ENCODE assay signal across 28 cellular contexts in genomic region chr11:86593833-86594232, GRCh38.
DNase-seq lines count a peak whose midpoint lies in the region; ATAC-seq, FAIRE-seq and TF ChIP-seq lines count a peak whose summit lies in the region.
"Had no signal": no experiment of that assay in that cellular context is flagged by ENCODE, and none has a peak within 500 bp of the region (broad histone marks: within the 10 kb centered on the region; RNA-seq: fewer than 3 reads in every experiment).

No MANE protein-coding gene starts in this region.

- TF ChIP-seq RAD21 in K562 (CRISPR knock-in tag; conservative IDR thresholded peaks at IDR 0.05 in 1 of 2, IDR thresholded peaks at IDR 0.05 in 1 of 2), result no peak

- H3K4me2 ChIP-seq in MM.1S (ENCODE audit: low read depth, low read length) (no peak overlapping the region), K562 (ENCODE audit: insufficient read depth, low read length) (no peak overlapping the region)

- DNase-seq in activated naive CD4-positive, alpha-beta T cell treated with anti-CD3 and anti-CD28 coated beads for 36 hours, result no peak
- DNase-seq in activated naive CD4-positive, alpha-beta T cell (lab: John Stamatoyannopoulos, UW), result no peak
- no peak for DNase-seq in MM.1S
- no peak for DNase-seq in K562 (ENCODE audit: extremely low read depth in 1 of 4, low spot score in 3 of 4)
- DNase-seq in vagina (ENCODE audit: extremely low spot score in 2 of 2), result no peak
- DNase-seq in left cardiac atrium, result no peak
- DNase-seq in immature natural killer cell, result no peak
- DNase-seq: ACHN; activated CD4-positive, CD25-positive, alpha-beta regulatory T cell treated with anti-CD3 and anti-CD28 coated beads, Interleukin-2, amount 50 U/mL, for 72 hours; activated CD8-positive, alpha-beta T cell treated with anti-CD3 and anti-CD28 coated beads, Interleukin-2, amount 10 ng/mL, durations not matched to agents 7 days and 5 days; COR-L47; effector CD4-positive, alpha-beta T cell; GOT3; hippocampal formation; mucosa of descending colon; NCI-H2029 treated with DMSO at 0.1 percent for 48 hours; NCI-H2227 treated with DMSO at 0.1 percent for 48 hours; NCI-H748 treated with DMSO at 0.1 percent for 48 hours; posterior cingulate gyrus; right lobe of liver; SHP77 treated with DMSO at 0.1 percent for 48 hours; stimulated activated naive CD8-positive, alpha-beta T cell treated with anti-CD3 and anti-CD28 coated beads, Interleukin-15, Interleukin-2, amounts not matched to agents 100 U/mL and 50 U/mL, for 24 hours had no signal

- H3K9me3 Mint-ChIP-seq in activated naive CD4-positive, alpha-beta T cell treated with anti-CD3 and anti-CD28 coated beads for 36 hours, result peaks cover 8% of the 10 kb centered on the region
- H3K9me3 Mint-ChIP-seq in nephron (peaks cover 11% of the 10 kb centered on the region), immature natural killer cell (peaks cover 0 to 1% (median 0%) of the 10 kb centered on the region in 6 donors)

- H3K36me3 Mint-ChIP-seq in activated naive CD4-positive, alpha-beta T cell treated with anti-CD3 and anti-CD28 coated beads for 36 hours (ENCODE audit: low read depth), result peaks cover 3% of the 10 kb centered on the region
- H3K36me3 Mint-ChIP-seq in nephron (ENCODE audit: low read depth) (peaks cover 9% of the 10 kb centered on the region), immature natural killer cell (no peaks in the 10 kb centered on the region)

- CTCF ChIA-PET in activated naive CD4-positive, alpha-beta T cell treated with anti-CD3 and anti-CD28 coated beads for 36 hours (lab: Charles Lee), result interaction anchor here (0.7 to 6.5 kb wide), 2 partner anchors 13 to 182 kb away, joined by 4 to 46 read pairs; no protein-coding TSS in a partner anchor
- CTCF ChIA-PET in K562 (lab: Yijun Ruan, JAX; ENCODE audit: low intra/inter-chr PET ratio), result no interaction called here

- no peaks in the 10 kb centered on the region for H3K27me3 ChIP-seq in MM.1S (replicated peaks; ENCODE audit: insufficient read depth, low read length)
- no peaks in the 10 kb centered on the region for H3K27me3 ChIP-seq in K562 (ENCODE audit: control insufficient read depth in 2 of 2, insufficient read depth in 2 of 2, low read length in 2 of 2)
- H3K27me3 ChIP-seq in vagina, result no peaks in the 10 kb centered on the region
- H3K27me3 ChIP-seq: neural progenitor cell, right lobe of liver had no signal

- peaks cover 9% of the 10 kb centered on the region; the same call in 1 of the 2 replicates for H3F3A ChIP-seq in MM.1S (ENCODE audit: insufficient read depth, low read length)

- TF ChIP-seq POLR2A in K562 (conservative IDR thresholded peaks at IDR 0.05) (no peak), vagina (IDR thresholded peaks at IDR 0.05) (no peak)

- TF ChIP-seq CTCF in MM.1S (IDR thresholded peaks at IDR 0.05; ENCODE audit: low read length) (no peak), K562 (IDR thresholded peaks at IDR 0.05 in 2 of 3, conservative IDR thresholded peaks at IDR 0.05 in 1 of 3; ENCODE audit: insufficient read depth in 2 of 3, low read depth in 1 of 3, low read length in 3 of 3) (no peak), nephron (IDR thresholded peaks at IDR 0.05; ENCODE audit: unreplicated experiment in 3 of 3) (no peak), vagina (IDR thresholded peaks at IDR 0.05) (no peak)

- H4K20me1 ChIP-seq in MM.1S (ENCODE audit: insufficient read depth, low read length), result no peaks in the 10 kb centered on the region
- 0 out of 2 replicates have a peak, but pooled peaks cover 3% of the 10 kb centered on the region for H4K20me1 ChIP-seq in K562 (replicated peaks; ENCODE audit: control insufficient read depth, insufficient read depth, low read length)

- H3K27ac Mint-ChIP-seq in activated naive CD4-positive, alpha-beta T cell treated with anti-CD3 and anti-CD28 coated beads for 36 hours, result peak overlapping the region; percentile 51
- H3K27ac Mint-ChIP-seq in nephron (peak overlapping the region; percentile 33 to 83 (median 82)), immature natural killer cell (no peak overlapping the region)
- H3K27ac Mint-ChIP-seq: activated CD8-positive, alpha-beta T cell treated with anti-CD3 and anti-CD28 coated beads, Interleukin-2, amount 10 ng/mL, durations not matched to agents 7 days and 5 days had no signal

- H3K4me1 Mint-ChIP-seq in activated naive CD4-positive, alpha-beta T cell treated with anti-CD3 and anti-CD28 coated beads for 36 hours (ENCODE audit: low read depth), result peaks cover 67% of the 10 kb centered on the region
- H3K4me1 Mint-ChIP-seq in nephron (peaks cover 23% of the 10 kb centered on the region), immature natural killer cell (peaks cover 11 to 22% of the 10 kb centered on the region in 2 donors)

- POLR2A ChIA-PET in K562 (lab: Yijun Ruan, JAX), result no interaction called here

- in situ Hi-C loops in K562 (cut with MboI), result no loop called here

- H3K4me1 ChIP-seq in MM.1S (ENCODE audit: low read length), result peaks cover 28% of the 10 kb centered on the region
- peaks cover 2 to 11% of the 10 kb centered on the region in 2 experiments; a peak in 3 of 5 replicates for H3K4me1 ChIP-seq in K562 (replicated peaks in 1 of 2; ENCODE audit: control insufficient read depth in 2 of 2, insufficient read depth in 2 of 2, low read length in 2 of 2)
- H3K4me1 ChIP-seq in vagina, result peaks cover 36% of the 10 kb centered on the region
- H3K4me1 ChIP-seq: right lobe of liver had no signal

- H3K4me3 Mint-ChIP-seq in activated naive CD4-positive, alpha-beta T cell treated with anti-CD3 and anti-CD28 coated beads for 36 hours, result no peak overlapping the region
- no peak overlapping the region for H3K4me3 Mint-ChIP-seq in nephron
- no peak overlapping the region for H3K4me3 Mint-ChIP-seq in immature natural killer cell
- H3K4me3 Mint-ChIP-seq: activated CD8-positive, alpha-beta T cell treated with anti-CD3 and anti-CD28 coated beads, Interleukin-2, amount 10 ng/mL, durations not matched to agents 7 days and 5 days; activated naive CD8-positive, alpha-beta T cell; neural progenitor cell had no signal

- H3K9ac ChIP-seq in MM.1S (ENCODE audit: low read length) (no peak overlapping the region), K562 (ENCODE audit: insufficient read depth in 1 of 2, low read depth in 2 of 2, low read length in 2 of 2) (no peak overlapping the region)
- H3K9ac ChIP-seq: neural progenitor cell had no signal

- H3K4me3 ChIP-seq in MM.1S (ENCODE audit: low read length) (no peak overlapping the region), K562 (no peak overlapping the region), vagina (no peak overlapping the region)
- H3K4me3 ChIP-seq: mucosa of descending colon, neural progenitor cell, right lobe of liver, thoracic aorta had no signal

- H3K27me3 Mint-ChIP-seq in activated naive CD4-positive, alpha-beta T cell treated with anti-CD3 and anti-CD28 coated beads for 36 hours (ENCODE audit: low read depth), result no peaks in the 10 kb centered on the region
- H3K27me3 Mint-ChIP-seq in nephron (ENCODE audit: low read depth) (no peaks in the 10 kb centered on the region), immature natural killer cell (ENCODE audit: low read depth in 3 of 3) (no peaks in the 10 kb centered on the region)
- H3K27me3 Mint-ChIP-seq: activated naive CD8-positive, alpha-beta T cell had no signal

- no peak for TF ChIP-seq EP300 in K562 (IDR thresholded peaks at IDR 0.05; ENCODE audit: low read length)

- 23% methylated on average over 4 of the region's 4 CpGs for WGBS in K562 (ENCODE audit: insufficient coverage, low coverage, missing lambda C conversion rate)

- H3K27ac ChIP-seq in MM.1S (ENCODE audit: low read length), result peak overlapping the region; percentile 38; the same call in 1 of the 2 replicates
- no peak overlapping the region for H3K27ac ChIP-seq in K562 (ENCODE audit: extremely low read depth, low read depth, low read length)
- no peak overlapping the region for H3K27ac ChIP-seq in vagina
- H3K27ac ChIP-seq: right lobe of liver, thoracic aorta had no signal

- no peak for FAIRE-seq in K562 (lab: Jason Lieb, UNC)
- FAIRE-seq: frontal cortex, islet of Langerhans had no signal

- intact Hi-C loops in activated naive CD4-positive, alpha-beta T cell treated with anti-CD3 and anti-CD28 coated beads for 36 hours (cut with micrococcal nuclease), result loop anchor here (1.0 to 5.0 kb wide), 22 partner anchors 45 to 1943 kb away; partner anchors contain the start of genes HIKESHI, PICALM, TMEM126B and TMEM135
- intact Hi-C loops in K562 (cut with micrococcal nuclease), result no loop called here
- intact Hi-C loops in vagina (cut with DNase I), result no loop called here
- intact Hi-C loops in left cardiac atrium (cut with DNase I), result no loop called here

- H3K9me3 ChIP-seq in MM.1S (replicated peaks; ENCODE audit: insufficient read depth, low read length) (no peaks in the 10 kb centered on the region), K562 (replicated peaks; ENCODE audit: control insufficient read depth, insufficient read depth, low read depth, low read length) (no peaks in the 10 kb centered on the region), vagina (no peaks in the 10 kb centered on the region)
- H3K9me3 ChIP-seq: right lobe of liver, thoracic aorta had no signal

- H3K9me1 ChIP-seq in K562 (ENCODE audit: control insufficient read depth, insufficient read depth, low read length), result no peaks in the 10 kb centered on the region

- BruUV-seq in K562 (replicated peaks; lab: Mats Ljungman, UMichigan), result no TSS peak

- H3K9me2 ChIP-seq in MM.1S (replicated peaks; ENCODE audit: insufficient read depth, low read length), result no peaks in the 10 kb centered on the region

- no peak overlapping the region for H2AFZ ChIP-seq in MM.1S (ENCODE audit: low read length)
- H2AFZ ChIP-seq in K562 (ENCODE audit: low read depth, low read length), result no peak overlapping the region
- H2AFZ ChIP-seq: neural progenitor cell had no signal

- H3K79me2 ChIP-seq in MM.1S (ENCODE audit: low read length) (no peaks in the 10 kb centered on the region), K562 (ENCODE audit: control insufficient read depth, insufficient read depth, low read length) (no peaks in the 10 kb centered on the region)

- ATAC-seq in K562, result no peak
- ATAC-seq in left cardiac atrium, result no peak
- ATAC-seq: activated CD8-positive, alpha-beta T cell treated with anti-CD3 and anti-CD28 coated beads, Interleukin-2, amount 10 ng/mL, durations not matched to agents 7 days and 5 days had no signal

- H3K36me3 ChIP-seq in MM.1S (replicated peaks; ENCODE audit: insufficient read depth, low read length) (no peaks in the 10 kb centered on the region), K562 (ENCODE audit: control insufficient read depth, insufficient read depth, low read length) (no peaks in the 10 kb centered on the region), vagina (no peaks in the 10 kb centered on the region)
- H3K36me3 ChIP-seq: neural progenitor cell, right lobe of liver, thoracic aorta had no signal

Comparison
In these comparisons a context has a peak if more than half of its experiments do, and no peak if none do; other contexts are left out.
1. H3K27ac Mint-ChIP-seq: peak in activated naive CD4-positive, alpha-beta T cell treated with anti-CD3 and anti-CD28 coated beads for 36 hours (single experiment) and nephron (3 of 3); none in immature natural killer cell (0 of 6).